In genomic region chr6:26415036-26415614, GRCh38 we compare ENCODE assay signal across 14 cellular contexts. TPM values are rescaled to one million over a fixed set of nuclear protein-coding genes. Genes with fewer than 3 reads are reported as not detected.
DNase-seq lines count a peak whose midpoint lies in the region; ATAC-seq, FAIRE-seq and TF ChIP-seq lines count a peak whose summit lies in the region.
"Had no signal": no experiment of that assay in that cellular context is flagged by ENCODE, and none has a peak within 500 bp of the region (broad histone marks: within the 10 kb centered on the region; RNA-seq: fewer than 3 reads in every experiment).

No MANE protein-coding gene starts in this region.

- H3K4me3 ChIP-seq in HepG2 (replicated peaks in 1 of 3; ENCODE audit: insufficient read depth in 1 of 3, low read depth in 2 of 3, low read length in 3 of 3), result no peak overlapping the region
- no peak overlapping the region for H3K4me3 ChIP-seq in right lobe of liver
- no peak overlapping the region for H3K4me3 ChIP-seq in small intestine (ENCODE audit: low read depth in 1 of 2, low read length in 2 of 2)
- H3K4me3 ChIP-seq: PC-9 had no signal

- H4K20me1 ChIP-seq in HepG2 (ENCODE audit: insufficient read depth, low read length), result no peaks in the 10 kb centered on the region

- no peak overlapping the region for H3K4me2 ChIP-seq in HepG2 (ENCODE audit: low read depth, low read length)
- H3K4me2 ChIP-seq: PC-9 had no signal

- POLR2A ChIA-PET in HepG2 (lab: Yijun Ruan, JAX), result no interaction called here

- ATAC-seq in HepG2 (peak; percentile 15; the same call in 1 of the 3 replicates), right lobe of liver (no peak), HG03135 (IDR thresholded peaks at IDR 0.05; ENCODE audit: unreplicated experiment) (no peak)

- H3K36me3 ChIP-seq in HepG2 (replicated peaks in 1 of 2; ENCODE audit: control insufficient read depth in 1 of 2, insufficient read depth in 2 of 2, low read length in 2 of 2) (no peaks in the 10 kb centered on the region; a peak in 1 of 5 replicates), right lobe of liver (peaks cover 0 to 13% (median 2%) of the 10 kb centered on the region in 4 donors), small intestine (ENCODE audit: control insufficient read depth in 2 of 2, insufficient read depth in 2 of 2, low read length in 2 of 2) (peaks cover 2 to 13% of the 10 kb centered on the region in 2 donors)

- H3K9ac ChIP-seq in HepG2 (ENCODE audit: insufficient read depth, low read depth, low read length), result no peak overlapping the region

- intact Hi-C loops in HepG2 (cut with micrococcal nuclease; ENCODE audit: unreplicated experiment) (no loop called here), right lobe of liver (cut with DNase I) (no loop called here)

- no peak overlapping the region for H2AFZ ChIP-seq in HepG2 (ENCODE audit: low read length)
- H2AFZ ChIP-seq: PC-9 had no signal

- in situ Hi-C loops in HepG2 (cut with HindIII; ENCODE audit: extremely low pct_ligation_motif_present, low pct_unique_long_range_greater_than_20kb), result no loop called here

- BruUV-seq in HepG2 (replicated peaks; lab: Mats Ljungman, UMichigan), result no TSS peak

- H3K9me3 ChIP-seq in HepG2 (ENCODE audit: low read length), result peaks cover 18% of the 10 kb centered on the region
- no peaks in the 10 kb centered on the region for H3K9me3 ChIP-seq in right lobe of liver
- no peaks in the 10 kb centered on the region for H3K9me3 ChIP-seq in small intestine (ENCODE audit: control insufficient read depth, low read depth)

- no peak for TF ChIP-seq RAD21 in HepG2 (CRISPR knock-in tag; IDR thresholded peaks at IDR 0.05)

- no peaks in the 10 kb centered on the region for H3K79me2 ChIP-seq in HepG2 (ENCODE audit: insufficient read depth, low read length)

- no peak overlapping the region for H3K27ac ChIP-seq in HepG2 (ENCODE audit: extremely low read length, insufficient read depth, low read length)
- no peak overlapping the region for H3K27ac ChIP-seq in right lobe of liver
- H3K27ac ChIP-seq in small intestine (ENCODE audit: low read depth in 1 of 2, low read length in 1 of 2), result no peak overlapping the region
- H3K27ac ChIP-seq: PC-9 had no signal

- DNase-seq in HepG2 (ENCODE audit: low spot score) (peak; percentile 39), right lobe of liver (no peak), small intestine (peak; percentile 64)
- DNase-seq: DMS79, Karpas-422, MM.1S, NCI-H1105, NCI-H187, NCI-H69, PC-9 had no signal

- whole genome bisulfite sequencing in HepG2 (ENCODE audit: low lambda C conversion rate), result 37% methylated on average over 1 of the region's 1 CpG
- 78% methylated on average over 1 of the region's 1 CpG for WGBS in right lobe of liver (ENCODE audit: insufficient coverage, low coverage, low lambda C conversion rate, missing lambda C conversion rate)
- 76 to 96% (median 77%) methylated on average over 1 of the region's 1 CpG for WGBS in small intestine, 3 donors

- H3K4me1 ChIP-seq in HepG2 (ENCODE audit: insufficient read depth, low read length) (peaks cover 39% of the 10 kb centered on the region), right lobe of liver (peaks cover 0 to 4% (median 0%) of the 10 kb centered on the region in 4 donors), small intestine (ENCODE audit: control insufficient read depth in 2 of 2, insufficient read depth in 1 of 2, low read depth in 1 of 2, low read length in 1 of 2) (no peaks in the 10 kb centered on the region)

- TF ChIP-seq POLR2A in HepG2 (IDR thresholded peaks at IDR 0.05; ENCODE audit: insufficient read depth in 1 of 2, low read depth in 2 of 2, low read length in 2 of 2) (no peak), right lobe of liver (IDR thresholded peaks at IDR 0.05) (no peak)

- H3K27me3 ChIP-seq in HepG2 (ENCODE audit: control insufficient read depth in 1 of 2, insufficient read depth in 2 of 2, low read length in 2 of 2) (no peaks in the 10 kb centered on the region), right lobe of liver (no peaks in the 10 kb centered on the region), small intestine (ENCODE audit: control insufficient read depth in 2 of 2, insufficient read depth in 2 of 2, low read length in 2 of 2) (no peaks in the 10 kb centered on the region)

- TF ChIP-seq CTCF in HepG2 (CRISPR knock-in tag; IDR thresholded peaks at IDR 0.05), result no peak
- TF ChIP-seq CTCF in right lobe of liver (IDR thresholded peaks at IDR 0.05), result no peak

- no peak for TF ChIP-seq EP300 in HepG2 (IDR thresholded peaks at IDR 0.05; ENCODE audit: low read depth in 2 of 2, low read length in 2 of 2)
- TF ChIP-seq EP300 in HepG2 (CRISPR knock-in tag; IDR thresholded peaks at IDR 0.05; ENCODE audit: borderline replicate concordance), result no peak

- FAIRE-seq in HepG2 (lab: Jason Lieb, UNC), result peak; percentile 47
- no peak for FAIRE-seq in small intestine (lab: Jason Lieb, UNC)
- FAIRE-seq: A204.1, GM12891, H54 had no signal

- CTCF ChIA-PET in HepG2 (lab: Yijun Ruan, JAX; ENCODE audit: low intra/inter-chr PET ratio, low total read pairs), result no interaction called here

RNA-seq across cellular contexts. Expression of gene BTN3A1, which starts 13.1 kb away (rescaled TPM):
- total RNA-seq in HepG2 (2016; rRNA removed; fragmentation: Illumina TruSeq; extraction: Trizol), result 8.1 and 13.3 TPM in 2 replicates
- total RNA-seq in HepG2 (2016; cell fraction: cytosol; rRNA removed; fragmentation: Illumina TruSeq; extraction: Trizol; ENCODE audit: low read depth), result 3.0 and 3.2 TPM in 2 replicates
- total RNA-seq in HepG2 (2016; cell fraction: insoluble cytoplasmic fraction; rRNA removed; fragmentation: Illumina TruSeq; extraction: Trizol), result 8.0 and 11.8 TPM in 2 replicates
- 7.8 and 8.0 TPM in 2 replicates for total RNA-seq in HepG2 (2016; cell fraction: membrane; rRNA removed; fragmentation: Illumina TruSeq; extraction: Trizol)
- 15.9 and 17.1 TPM in 2 replicates for total RNA-seq in HepG2 (2016; cell fraction: nucleus; rRNA removed; fragmentation: Illumina TruSeq; extraction: Trizol)
- polyA plus RNA-seq in HepG2 (2011; rRNA removed), result 14.0 and 17.0 TPM in 2 replicates
- polyA plus RNA-seq in HepG2 (2011; cell fraction: cytosol; rRNA removed), result 6.9 and 9.3 TPM in 2 replicates
- 29.0 and 46.1 TPM in 2 replicates for polyA plus RNA-seq in HepG2 (2011; cell fraction: nucleus; rRNA removed)
- polyA plus RNA-seq in HepG2 (2012), result 9.4 and 11.5 TPM in 2 replicates
- polyA plus RNA-seq in HepG2 (2016; cell fraction: cytosol; fragmentation: Illumina TruSeq; extraction: Trizol; ENCODE audit: low read depth), result 0.54 and 0.75 TPM in 2 replicates
- polyA plus RNA-seq in HepG2 (2016; cell fraction: insoluble cytoplasmic fraction; fragmentation: Illumina TruSeq; extraction: Trizol; ENCODE audit: low read depth), result 4.6 and 4.8 TPM in 2 replicates
- 2.4 and 2.5 TPM in 2 replicates for polyA plus RNA-seq in HepG2 (2016; cell fraction: membrane; fragmentation: Illumina TruSeq; extraction: Trizol; ENCODE audit: low read depth)
- polyA plus RNA-seq in HepG2 (2016; cell fraction: nucleus; fragmentation: Illumina TruSeq; extraction: Trizol; ENCODE audit: insufficient read depth, low read depth), result 27.2 and 30.6 TPM in 2 replicates
- polyA minus RNA-seq in HepG2 (2011; rRNA and poly(A)+ RNA removed; ENCODE audit: low replicate concordance), result 46.1 and 68.9 TPM in 2 replicates
- 8.0 and 8.9 TPM in 2 replicates for polyA minus RNA-seq in HepG2 (2011; cell fraction: cytosol; rRNA and poly(A)+ RNA removed)
- 17.8 and 27.4 TPM in 2 replicates for polyA minus RNA-seq in HepG2 (2011; cell fraction: nucleus; rRNA and poly(A)+ RNA removed)
- total RNA-seq in right lobe of liver, result 10 to 100 TPM in 4 of 6 experiments, 1 to 10 TPM in 2; 9.0 to 15.9 (median 10.6) TPM
- 10 to 100 TPM in 2 of 3 donors, 1 to 10 TPM in 1; 9.2 to 18.5 (median 12.7) TPM for polyA plus RNA-seq in small intestine

RNA-seq across cellular contexts. Expression of gene BTN3A3, which starts 25.2 kb away (rescaled TPM):
- total RNA-seq in HepG2 (2016; rRNA removed; fragmentation: Illumina TruSeq; extraction: Trizol), result 2.9 and 4.3 TPM in 2 replicates
- total RNA-seq in HepG2 (2016; cell fraction: cytosol; rRNA removed; fragmentation: Illumina TruSeq; extraction: Trizol; ENCODE audit: low read depth), result 1.1 and 1.8 TPM in 2 replicates
- total RNA-seq in HepG2 (2016; cell fraction: insoluble cytoplasmic fraction; rRNA removed; fragmentation: Illumina TruSeq; extraction: Trizol), result 4.0 and 5.3 TPM in 2 replicates
- 1.1 and 2.7 TPM in 2 replicates for total RNA-seq in HepG2 (2016; cell fraction: membrane; rRNA removed; fragmentation: Illumina TruSeq; extraction: Trizol)
- 10.3 and 12.7 TPM in 2 replicates for total RNA-seq in HepG2 (2016; cell fraction: nucleus; rRNA removed; fragmentation: Illumina TruSeq; extraction: Trizol)
- polyA plus RNA-seq in HepG2 (2011; rRNA removed), result 5.0 and 6.3 TPM in 2 replicates
- polyA plus RNA-seq in HepG2 (2011; cell fraction: cytosol; rRNA removed), result 2.3 and 3.7 TPM in 2 replicates
- polyA plus RNA-seq in HepG2 (2011; cell fraction: nucleus; rRNA removed), result 12.9 and 22.9 TPM in 2 replicates
- polyA plus RNA-seq in HepG2 (2012), result 3.7 and 5.2 TPM in 2 replicates
- polyA plus RNA-seq in HepG2 (2016; cell fraction: cytosol; fragmentation: Illumina TruSeq; extraction: Trizol; ENCODE audit: low read depth), result 0.26 and 0.36 TPM in 2 replicates
- polyA plus RNA-seq in HepG2 (2016; cell fraction: insoluble cytoplasmic fraction; fragmentation: Illumina TruSeq; extraction: Trizol; ENCODE audit: low read depth), result 1.9 and 2.2 TPM in 2 replicates
- 0.65 and 0.73 TPM in 2 replicates for polyA plus RNA-seq in HepG2 (2016; cell fraction: membrane; fragmentation: Illumina TruSeq; extraction: Trizol; ENCODE audit: low read depth)
- polyA plus RNA-seq in HepG2 (2016; cell fraction: nucleus; fragmentation: Illumina TruSeq; extraction: Trizol; ENCODE audit: insufficient read depth, low read depth), result 13.4 and 14.1 TPM in 2 replicates
- 8.0 and 29.3 TPM in 2 replicates for polyA minus RNA-seq in HepG2 (2011; rRNA and poly(A)+ RNA removed; ENCODE audit: low replicate concordance)
- 1.1 and 1.4 TPM in 2 replicates for polyA minus RNA-seq in HepG2 (2011; cell fraction: cytosol; rRNA and poly(A)+ RNA removed)
- polyA minus RNA-seq in HepG2 (2011; cell fraction: nucleus; rRNA and poly(A)+ RNA removed), result 10.0 and 27.5 TPM in 2 replicates
- 10 to 100 TPM in 3 of 6 experiments, 1 to 10 TPM in 3; 5.2 to 13.8 (median 9.1) TPM for total RNA-seq in right lobe of liver
- polyA plus RNA-seq in small intestine, result 10 to 100 TPM in 2 of 3 donors, 1 to 10 TPM in 1; 8.9 to 19.6 (median 14.3) TPM

RNA-seq across cellular contexts. Expression of gene BTN2A2, which starts 32.2 kb away (rescaled TPM):
- total RNA-seq in HepG2 (2016; rRNA removed; fragmentation: Illumina TruSeq; extraction: Trizol) (6.0 and 12.2 TPM in 2 replicates), right lobe of liver (1 to 10 TPM; 1.9 to 5.3 (median 3.7) TPM)
- total RNA-seq in HepG2 (2016; cell fraction: cytosol; rRNA removed; fragmentation: Illumina TruSeq; extraction: Trizol; ENCODE audit: low read depth), result 2.6 and 2.7 TPM in 2 replicates
- 5.9 and 11.3 TPM in 2 replicates for total RNA-seq in HepG2 (2016; cell fraction: insoluble cytoplasmic fraction; rRNA removed; fragmentation: Illumina TruSeq; extraction: Trizol)
- 3.3 and 3.6 TPM in 2 replicates for total RNA-seq in HepG2 (2016; cell fraction: membrane; rRNA removed; fragmentation: Illumina TruSeq; extraction: Trizol)
- total RNA-seq in HepG2 (2016; cell fraction: nucleus; rRNA removed; fragmentation: Illumina TruSeq; extraction: Trizol), result 18.5 and 19.7 TPM in 2 replicates
- polyA plus RNA-seq in HepG2 (2011; rRNA removed) (10.8 and 15.4 TPM in 2 replicates), small intestine (1 to 10 TPM in 2 of 3 donors, under 1 TPM in 1; 0.89 to 6.4 (median 3.0) TPM)
- 8.1 and 9.6 TPM in 2 replicates for polyA plus RNA-seq in HepG2 (2011; cell fraction: cytosol; rRNA removed)
- polyA plus RNA-seq in HepG2 (2011; cell fraction: nucleus; rRNA removed), result 24.5 and 30.2 TPM in 2 replicates
- 8.5 and 8.6 TPM in 2 replicates for polyA plus RNA-seq in HepG2 (2012)
- polyA plus RNA-seq in HepG2 (2016; cell fraction: cytosol; fragmentation: Illumina TruSeq; extraction: Trizol; ENCODE audit: low read depth), result 0.77 and 0.96 TPM in 2 replicates
- 4.7 and 5.5 TPM in 2 replicates for polyA plus RNA-seq in HepG2 (2016; cell fraction: insoluble cytoplasmic fraction; fragmentation: Illumina TruSeq; extraction: Trizol; ENCODE audit: low read depth)
- 1.7 and 2.0 TPM in 2 replicates for polyA plus RNA-seq in HepG2 (2016; cell fraction: membrane; fragmentation: Illumina TruSeq; extraction: Trizol; ENCODE audit: low read depth)
- 17.6 and 22.8 TPM in 2 replicates for polyA plus RNA-seq in HepG2 (2016; cell fraction: nucleus; fragmentation: Illumina TruSeq; extraction: Trizol; ENCODE audit: insufficient read depth, low read depth)
- polyA minus RNA-seq in HepG2 (2011; rRNA and poly(A)+ RNA removed; ENCODE audit: low replicate concordance), result 2.5 and 22.6 TPM in 2 replicates
- polyA minus RNA-seq in HepG2 (2011; cell fraction: cytosol; rRNA and poly(A)+ RNA removed), result 6.1 and 6.4 TPM in 2 replicates
- polyA minus RNA-seq in HepG2 (2011; cell fraction: nucleus; rRNA and poly(A)+ RNA removed), result 29.2 and 34.7 TPM in 2 replicates

RNA-seq across cellular contexts. Expression of gene BTN2A1, which starts 42.6 kb away (rescaled TPM):
- total RNA-seq in HepG2 (2016; rRNA removed; fragmentation: Illumina TruSeq; extraction: Trizol), result 9.1 and 16.4 TPM in 2 replicates
- total RNA-seq in HepG2 (2016; cell fraction: cytosol; rRNA removed; fragmentation: Illumina TruSeq; extraction: Trizol; ENCODE audit: low read depth), result 2.8 and 3.8 TPM in 2 replicates
- 9.2 and 15.3 TPM in 2 replicates for total RNA-seq in HepG2 (2016; cell fraction: insoluble cytoplasmic fraction; rRNA removed; fragmentation: Illumina TruSeq; extraction: Trizol)
- 5.5 and 6.0 TPM in 2 replicates for total RNA-seq in HepG2 (2016; cell fraction: membrane; rRNA removed; fragmentation: Illumina TruSeq; extraction: Trizol)
- total RNA-seq in HepG2 (2016; cell fraction: nucleus; rRNA removed; fragmentation: Illumina TruSeq; extraction: Trizol), result 18.6 and 21.3 TPM in 2 replicates
- 30.4 and 35.0 TPM in 2 replicates for polyA plus RNA-seq in HepG2 (2011; rRNA removed)
- polyA plus RNA-seq in HepG2 (2011; cell fraction: cytosol; rRNA removed), result 23.7 and 28.2 TPM in 2 replicates
- 33.3 and 38.3 TPM in 2 replicates for polyA plus RNA-seq in HepG2 (2011; cell fraction: nucleus; rRNA removed)
- polyA plus RNA-seq in HepG2 (2012), result 18.7 and 23.0 TPM in 2 replicates
- polyA plus RNA-seq in HepG2 (2016; cell fraction: cytosol; fragmentation: Illumina TruSeq; extraction: Trizol; ENCODE audit: low read depth), result 2.6 and 3.2 TPM in 2 replicates
- 11.1 TPM in 2 replicates for polyA plus RNA-seq in HepG2 (2016; cell fraction: insoluble cytoplasmic fraction; fragmentation: Illumina TruSeq; extraction: Trizol; ENCODE audit: low read depth)
- polyA plus RNA-seq in HepG2 (2016; cell fraction: membrane; fragmentation: Illumina TruSeq; extraction: Trizol; ENCODE audit: low read depth), result 3.3 and 3.5 TPM in 2 replicates
- polyA plus RNA-seq in HepG2 (2016; cell fraction: nucleus; fragmentation: Illumina TruSeq; extraction: Trizol; ENCODE audit: insufficient read depth, low read depth), result 49.0 and 49.2 TPM in 2 replicates
- 23.9 and 31.6 TPM in 2 replicates for polyA minus RNA-seq in HepG2 (2011; rRNA and poly(A)+ RNA removed; ENCODE audit: low replicate concordance)
- 10.4 and 12.6 TPM in 2 replicates for polyA minus RNA-seq in HepG2 (2011; cell fraction: cytosol; rRNA and poly(A)+ RNA removed)
- polyA minus RNA-seq in HepG2 (2011; cell fraction: nucleus; rRNA and poly(A)+ RNA removed), result 25.0 and 37.0 TPM in 2 replicates
- total RNA-seq in right lobe of liver, result 1 to 10 TPM; 3.6 to 8.3 (median 5.2) TPM
- 10 to 100 TPM; 15.4 to 19.6 (median 17.2) TPM for polyA plus RNA-seq in small intestine

RNA-seq across cellular contexts. Expression of gene BTN3A2, which starts 50.1 kb away (rescaled TPM):
- total RNA-seq in HepG2 (2016; rRNA removed; fragmentation: Illumina TruSeq; extraction: Trizol), result 18.9 and 21.3 TPM in 2 replicates
- total RNA-seq in HepG2 (2016; cell fraction: cytosol; rRNA removed; fragmentation: Illumina TruSeq; extraction: Trizol; ENCODE audit: low read depth), result 3.4 and 4.3 TPM in 2 replicates
- 17.8 and 20.4 TPM in 2 replicates for total RNA-seq in HepG2 (2016; cell fraction: insoluble cytoplasmic fraction; rRNA removed; fragmentation: Illumina TruSeq; extraction: Trizol)
- 13.3 and 13.9 TPM in 2 replicates for total RNA-seq in HepG2 (2016; cell fraction: membrane; rRNA removed; fragmentation: Illumina TruSeq; extraction: Trizol)
- total RNA-seq in HepG2 (2016; cell fraction: nucleus; rRNA removed; fragmentation: Illumina TruSeq; extraction: Trizol), result 16.6 and 20.6 TPM in 2 replicates
- polyA plus RNA-seq in HepG2 (2011; rRNA removed), result 36.2 and 36.3 TPM in 2 replicates
- 28.2 and 31.2 TPM in 2 replicates for polyA plus RNA-seq in HepG2 (2011; cell fraction: cytosol; rRNA removed)
- 36.5 and 54.5 TPM in 2 replicates for polyA plus RNA-seq in HepG2 (2011; cell fraction: nucleus; rRNA removed)
- 22.7 and 24.1 TPM in 2 replicates for polyA plus RNA-seq in HepG2 (2012)
- 3.2 and 3.3 TPM in 2 replicates for polyA plus RNA-seq in HepG2 (2016; cell fraction: cytosol; fragmentation: Illumina TruSeq; extraction: Trizol; ENCODE audit: low read depth)
- 14.2 and 14.4 TPM in 2 replicates for polyA plus RNA-seq in HepG2 (2016; cell fraction: insoluble cytoplasmic fraction; fragmentation: Illumina TruSeq; extraction: Trizol; ENCODE audit: low read depth)
- 8.3 and 9.3 TPM in 2 replicates for polyA plus RNA-seq in HepG2 (2016; cell fraction: membrane; fragmentation: Illumina TruSeq; extraction: Trizol; ENCODE audit: low read depth)
- polyA plus RNA-seq in HepG2 (2016; cell fraction: nucleus; fragmentation: Illumina TruSeq; extraction: Trizol; ENCODE audit: insufficient read depth, low read depth), result 33.8 and 37.9 TPM in 2 replicates
- polyA minus RNA-seq in HepG2 (2011; rRNA and poly(A)+ RNA removed; ENCODE audit: low replicate concordance), result 35.9 and 51.8 TPM in 2 replicates
- polyA minus RNA-seq in HepG2 (2011; cell fraction: cytosol; rRNA and poly(A)+ RNA removed), result 12.0 and 17.2 TPM in 2 replicates
- polyA minus RNA-seq in HepG2 (2011; cell fraction: nucleus; rRNA and poly(A)+ RNA removed), result 21.9 and 35.8 TPM in 2 replicates
- 10 to 100 TPM in 5 of 6 experiments, 1 to 10 TPM in 1; 7.7 to 21.6 (median 15.4) TPM for total RNA-seq in right lobe of liver
- 10 to 100 TPM; 17.7 to 37.1 (median 29.5) TPM for polyA plus RNA-seq in small intestine

Comparison
In these comparisons a context has a peak if more than half of its experiments do, and no peak if none do; other contexts are left out.
1. DNase-seq: peak in HepG2 (single experiment) and small intestine (single experiment); none in right lobe of liver (0 of 3).